ENCODE assay signal across 9 cellular contexts in genomic region chr17:40348562-40349476, GRCh38. TPM values are rescaled to one million over a fixed set of nuclear protein-coding genes. Genes with fewer than 3 reads are reported as not detected.
DNase-seq lines count a peak whose midpoint lies in the region; ATAC-seq and TF ChIP-seq lines count a peak whose summit lies in the region.
"Had no signal": no experiment of that assay in that cellular context is flagged by ENCODE, and none has a peak within 500 bp of the region (broad histone marks: within the 10 kb centered on the region; RNA-seq: fewer than 3 reads in every experiment).

No MANE protein-coding gene starts in this region.

- H3K27me3 ChIP-seq in upper lobe of right lung, result no peaks in the 10 kb centered on the region

- H3K4me3 Mint-ChIP-seq in activated naive CD4-positive, alpha-beta T cell treated with anti-CD3 and anti-CD28 coated beads, Interleukin-2, amount 50 U/mL, for 24 hours, result no peak overlapping the region
- H3K4me3 Mint-ChIP-seq in mesothelial cell of epicardium, result peak overlapping the region; percentile 43

- no peak overlapping the region for H3K4me3 ChIP-seq in upper lobe of right lung

- H3K9me3 ChIP-seq in upper lobe of right lung, result no peaks in the 10 kb centered on the region

- intact Hi-C loops in upper lobe of right lung (cut with DNase I), result no loop called here

- no peak for DNase-seq in activated naive CD4-positive, alpha-beta T cell treated with Interleukin-2 at 50 U/mL for 16 hours
- DNase-seq in caudate nucleus (lab: John Stamatoyannopoulos, UW), result peak in 54 of 61 donors; percentile 24 to 86 (median 60)
- no peak for DNase-seq in mesothelial cell of epicardium (ENCODE audit: low spot score in 2 of 2, unreplicated experiment in 2 of 2)
- DNase-seq in upper lobe of right lung, result peak; percentile 82
- no peak for DNase-seq in NCI-H524 treated with DMSO at 0.1 percent for 48 hours (lab: John Stamatoyannopoulos, UW)
- DNase-seq in retina, result no peak

- H3K4me1 ChIP-seq in upper lobe of right lung, result peaks cover 68% of the 10 kb centered on the region

- ATAC-seq in upper lobe of right lung (no peak), GM19467 (IDR thresholded peaks at IDR 0.05; ENCODE audit: unreplicated experiment) (no peak)

- H3K27ac ChIP-seq in caudate nucleus (ENCODE audit: low read depth, low read length) (peak overlapping the region; percentile 71), upper lobe of right lung (peak overlapping the region; percentile 55)

- H3K36me3 Mint-ChIP-seq in activated naive CD4-positive, alpha-beta T cell treated with anti-CD3 and anti-CD28 coated beads, Interleukin-2, amount 50 U/mL, for 24 hours, result peaks cover 3% of the 10 kb centered on the region
- H3K36me3 Mint-ChIP-seq in mesothelial cell of epicardium, result peaks cover 18% of the 10 kb centered on the region

- TF ChIP-seq CTCF in mesothelial cell of epicardium (IDR thresholded peaks at IDR 0.05; ENCODE audit: unreplicated experiment), result no peak
- no peak for TF ChIP-seq CTCF in upper lobe of right lung (IDR thresholded peaks at IDR 0.05)

- H3K9me3 Mint-ChIP-seq in activated naive CD4-positive, alpha-beta T cell treated with anti-CD3 and anti-CD28 coated beads, Interleukin-2, amount 50 U/mL, for 24 hours, result no peaks in the 10 kb centered on the region
- no peaks in the 10 kb centered on the region for H3K9me3 Mint-ChIP-seq in mesothelial cell of epicardium

- peaks cover 45% of the 10 kb centered on the region for H3K36me3 ChIP-seq in upper lobe of right lung

- no peaks in the 10 kb centered on the region for H3K27me3 Mint-ChIP-seq in activated naive CD4-positive, alpha-beta T cell treated with anti-CD3 and anti-CD28 coated beads, Interleukin-2, amount 50 U/mL, for 24 hours
- no peaks in the 10 kb centered on the region for H3K27me3 Mint-ChIP-seq in mesothelial cell of epicardium (ENCODE audit: low read depth)

- H3K4me1 Mint-ChIP-seq in activated naive CD4-positive, alpha-beta T cell treated with anti-CD3 and anti-CD28 coated beads, Interleukin-2, amount 50 U/mL, for 24 hours, result peaks cover 55% of the 10 kb centered on the region
- peaks cover 88% of the 10 kb centered on the region for H3K4me1 Mint-ChIP-seq in mesothelial cell of epicardium

- peak overlapping the region; percentile 68 for H3K27ac Mint-ChIP-seq in activated naive CD4-positive, alpha-beta T cell treated with anti-CD3 and anti-CD28 coated beads, Interleukin-2, amount 50 U/mL, for 24 hours
- peak overlapping the region; percentile 91 for H3K27ac Mint-ChIP-seq in mesothelial cell of epicardium

RNA-seq across cellular contexts. Expression of gene GJD3, which starts 15.7 kb away (rescaled TPM):
- total RNA-seq in mesothelial cell of epicardium (0.27 TPM in 1 of 3 replicates, not detected in the others), upper lobe of right lung (2.8 TPM)
- total RNA-seq: PC-3 had no signal

RNA-seq across cellular contexts. Expression of gene RARA, which starts 39.8 kb away (rescaled TPM):
- total RNA-seq in mesothelial cell of epicardium, result 74.0 to 80.8 TPM (median 79.6 TPM) in 3 replicates
- 69.7 TPM for total RNA-seq in upper lobe of right lung

Comparison
In these comparisons a context has a peak if more than half of its experiments do, and no peak if none do; other contexts are left out.
1. DNase-seq: peak in caudate nucleus (54 of 61) and upper lobe of right lung (single experiment); none in activated naive CD4-positive, alpha-beta T cell treated with Interleukin-2 at 50 U/mL for 16 hours (single experiment), mesothelial cell of epicardium (0 of 2), NCI-H524 treated with DMSO at 0.1 percent for 48 hours (single experiment) and retina (single experiment).